In the genomic region with DNA sequence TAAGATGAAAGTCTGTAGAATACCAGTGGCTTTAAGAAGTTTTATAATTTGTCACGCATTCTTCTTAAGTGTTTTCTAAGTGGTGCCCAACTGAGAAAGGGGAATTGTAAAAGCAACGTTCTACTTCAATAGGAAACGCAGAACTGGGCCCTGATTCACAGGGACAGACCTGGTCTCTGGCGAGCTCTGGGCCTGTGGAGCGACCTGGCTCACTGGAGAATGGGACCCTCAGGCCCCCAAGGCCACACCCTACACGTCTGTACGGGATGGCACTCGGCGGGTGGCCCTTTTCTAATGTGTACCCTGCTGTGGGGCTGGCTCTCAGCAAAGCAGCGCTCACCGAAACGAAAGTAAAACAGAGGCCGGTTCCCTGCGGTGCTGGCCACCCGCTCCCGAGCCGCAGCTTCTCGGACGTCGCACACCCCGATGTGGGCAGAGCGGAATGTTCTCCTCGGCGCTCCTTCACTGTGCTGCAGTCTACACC, we compare ENCODE assay signal across 8 cellular contexts.
DNase-seq lines count a peak whose midpoint lies in the region; TF ChIP-seq lines count a peak whose summit lies in the region.

No MANE protein-coding gene starts in this region.

- TF ChIP-seq POLR2A in stomach (IDR thresholded peaks at IDR 0.05) = no peak

- no peak for TF ChIP-seq EP300 in stomach (IDR thresholded peaks at IDR 0.05)

- H3K4me3 ChIP-seq in ascending aorta = peak overlapping the region; percentile 50 to 65
- peak overlapping the region; percentile 32 to 47 (median 38) for H3K4me3 ChIP-seq in stomach

- 44 to 69% (median 55%) methylated on average over 24 of the region's 24 CpGs for WGBS in stomach, 5 donors

- H3K27ac Mint-ChIP-seq in immature natural killer cell = peak overlapping the region; percentile 90 to 96 (median 93)

- no peak for TF ChIP-seq CTCF in ascending aorta (IDR thresholded peaks at IDR 0.05)
- TF ChIP-seq CTCF in stomach (IDR thresholded peaks at IDR 0.05) = no peak

- H3K4me1 Mint-ChIP-seq in immature natural killer cell = peaks cover 13 to 20% of the 10 kb centered on the region in 2 donors

- H3K27me3 ChIP-seq in ascending aorta = no peaks in the 10 kb centered on the region
- no peaks in the 10 kb centered on the region for H3K27me3 ChIP-seq in stomach

- peaks cover 0 to 5% (median 3%) of the 10 kb centered on the region in 3 donors for H3K27me3 Mint-ChIP-seq in immature natural killer cell (ENCODE audit: low read depth in 3 of 3)

- H3K36me3 ChIP-seq in ascending aorta (peaks cover 0 to 13% of the 10 kb centered on the region in 2 donors), stomach (peaks cover 0 to 22% (median 11%) of the 10 kb centered on the region in 4 donors)

- H3K36me3 Mint-ChIP-seq in immature natural killer cell = no peaks in the 10 kb centered on the region

- DNase-seq in activated gamma-delta T cell treated with Interleukin-2 at 50 U/mL for 16 hours (peak; percentile 13), activated gamma-delta T cell (lab: John Stamatoyannopoulos, UW) (no peak), NCI-H2227 (lab: John Stamatoyannopoulos, UW; ENCODE audit: unreplicated experiment) (peak; percentile 49), ascending aorta (ENCODE audit: low spot score in 2 of 2) (peak in 1 of 2 donors; percentile 64), immature natural killer cell (peak; percentile 49 to 53 (median 53)), stomach (peak; percentile 42), NCI-H446 treated with DMSO at 0.1 percent for 48 hours (lab: John Stamatoyannopoulos, UW) (no peak), HK-2 (ENCODE audit: unreplicated experiment) (no peak)

- peak overlapping the region; percentile 85 to 90 (median 89) for H3K4me3 Mint-ChIP-seq in immature natural killer cell

- H3K4me1 ChIP-seq in ascending aorta (no peaks in the 10 kb centered on the region), stomach (peaks cover 7 to 56% (median 22%) of the 10 kb centered on the region in 4 donors)

- no peaks in the 10 kb centered on the region for H3K9me3 Mint-ChIP-seq in immature natural killer cell

- intact Hi-C loops in ascending aorta (cut with DNase I) = no loop called here
- intact Hi-C loops in stomach (cut with DNase I; ENCODE audit: low total_unique reads) = no loop called here

- peak overlapping the region; percentile 78 to 79 for H3K27ac ChIP-seq in ascending aorta
- H3K27ac ChIP-seq in stomach = peak overlapping the region; percentile 77 to 88 (median 81)

- no peaks in the 10 kb centered on the region for H3K9me3 ChIP-seq in ascending aorta
- H3K9me3 ChIP-seq in stomach = no peaks in the 10 kb centered on the region

Comparison
In these comparisons a context has a peak if more than half of its experiments do, and no peak if none do; other contexts are left out.
1. DNase-seq: peak in activated gamma-delta T cell treated with Interleukin-2 at 50 U/mL for 16 hours (single experiment), NCI-H2227 (single experiment), immature natural killer cell (3 of 3) and stomach (single experiment); none in activated gamma-delta T cell (single experiment), NCI-H446 treated with DMSO at 0.1 percent for 48 hours (single experiment) and HK-2 (single experiment).